Comparison of ENCODE assay signal across 1 cellular context in the genomic region with DNA sequence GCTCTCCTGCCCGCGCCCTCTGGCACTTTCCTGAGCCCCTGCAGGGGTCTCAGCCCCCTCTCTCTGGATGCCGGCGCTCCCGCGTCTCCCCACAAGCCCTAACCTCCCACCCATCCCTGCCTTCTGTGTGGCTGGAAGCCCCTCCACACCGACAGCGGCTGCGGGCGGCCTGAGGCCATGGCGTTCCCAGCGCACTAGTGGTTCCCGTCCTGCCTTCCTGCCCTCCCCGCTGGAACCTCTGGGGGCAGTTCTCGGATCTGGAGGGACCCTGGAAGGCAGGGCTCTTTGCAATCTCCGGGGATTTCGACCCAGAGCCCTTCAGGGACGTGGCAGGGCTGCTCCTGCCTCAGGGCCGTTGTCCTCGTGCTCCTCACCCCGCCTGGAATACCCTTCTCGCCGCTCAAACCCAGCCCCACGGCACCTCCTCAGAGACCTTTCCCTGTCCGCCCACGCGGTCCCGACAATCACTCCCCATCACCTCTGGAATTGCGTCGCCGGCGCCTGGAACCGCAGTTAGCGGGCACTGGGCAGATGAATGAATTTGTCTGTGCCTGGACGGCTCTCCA.
TF ChIP-seq lines count a peak whose summit lies in the region.

No MANE protein-coding gene starts in this region.

TF ChIP-seq in IMR-90, 13 proteins besides CTCF, POLR2A, EP300 and RAD21:
- TF ChIP-seq SMC3 (IDR thresholded peaks at IDR 0.05; ENCODE audit: low read depth, low read length), result no peak
- TF ChIP-seq, protein P1, sequence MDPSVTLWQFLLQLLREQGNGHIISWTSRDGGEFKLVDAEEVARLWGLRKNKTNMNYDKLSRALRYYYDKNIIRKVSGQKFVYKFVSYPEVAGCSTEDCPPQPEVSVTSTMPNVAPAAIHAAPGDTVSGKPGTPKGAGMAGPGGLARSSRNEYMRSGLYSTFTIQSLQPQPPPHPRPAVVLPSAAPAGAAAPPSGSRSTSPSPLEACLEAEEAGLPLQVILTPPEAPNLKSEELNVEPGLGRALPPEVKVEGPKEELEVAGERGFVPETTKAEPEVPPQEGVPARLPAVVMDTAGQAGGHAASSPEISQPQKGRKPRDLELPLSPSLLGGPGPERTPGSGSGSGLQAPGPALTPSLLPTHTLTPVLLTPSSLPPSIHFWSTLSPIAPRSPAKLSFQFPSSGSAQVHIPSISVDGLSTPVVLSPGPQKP (IDR thresholded peaks at IDR 0.05; ENCODE audit: borderline replicate concordance, low read depth, low read length), result no peak
- TF ChIP-seq CEBPB (IDR thresholded peaks at IDR 0.05; ENCODE audit: low read depth, low read length), result no peak
- TF ChIP-seq RFX5 (IDR thresholded peaks at IDR 0.05; ENCODE audit: low read depth, low read length), result no peak
- no peak for TF ChIP-seq RCOR1 (IDR thresholded peaks at IDR 0.05; ENCODE audit: insufficient replicate concordance, low read length)
- no peak for TF ChIP-seq NFE2L2 (IDR thresholded peaks at IDR 0.05; ENCODE audit: low read depth, low read length)
- no peak for TF ChIP-seq BHLHE40 (IDR thresholded peaks at IDR 0.05; ENCODE audit: low read depth, low read length)
- TF ChIP-seq, protein P2, sequence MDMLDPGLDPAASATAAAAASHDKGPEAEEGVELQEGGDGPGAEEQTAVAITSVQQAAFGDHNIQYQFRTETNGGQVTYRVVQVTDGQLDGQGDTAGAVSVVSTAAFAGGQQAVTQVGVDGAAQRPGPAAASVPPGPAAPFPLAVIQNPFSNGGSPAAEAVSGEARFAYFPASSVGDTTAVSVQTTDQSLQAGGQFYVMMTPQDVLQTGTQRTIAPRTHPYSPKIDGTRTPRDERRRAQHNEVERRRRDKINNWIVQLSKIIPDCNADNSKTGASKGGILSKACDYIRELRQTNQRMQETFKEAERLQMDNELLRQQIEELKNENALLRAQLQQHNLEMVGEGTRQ (IDR thresholded peaks at IDR 0.05; ENCODE audit: low read depth, low read length), result no peak
- no peak for TF ChIP-seq MXI1 (IDR thresholded peaks at IDR 0.05; ENCODE audit: borderline replicate concordance, low read depth, low read length)
- no peak for TF ChIP-seq MAFK (IDR thresholded peaks at IDR 0.05; ENCODE audit: low read depth, low read length)
- TF ChIP-seq MAZ (IDR thresholded peaks at IDR 0.05; ENCODE audit: borderline replicate concordance, low read depth, low read length), result no peak
- no peak for TF ChIP-seq CHD1 (IDR thresholded peaks at IDR 0.05; ENCODE audit: low read depth, low read length)
- no peak for TF ChIP-seq FOS (IDR thresholded peaks at IDR 0.05; ENCODE audit: low read depth, low read length)
